ENCODE assay signal across 8 cellular contexts in genomic region chr2:38462121-38462634, GRCh38.
A peak's percentile ranks its signal among the peaks of the same experiment; 100 is the strongest.
DNase-seq lines count a peak whose midpoint lies in the region; ATAC-seq and TF ChIP-seq lines count a peak whose summit lies in the region.

No MANE protein-coding gene starts in this region.

- H3K9me2 ChIP-seq in GM23248 (ENCODE audit: insufficient read depth): no peaks in the 10 kb centered on the region

- H3K9ac ChIP-seq in GM23248: no peak overlapping the region

- H2AFZ ChIP-seq in GM23248: no peak overlapping the region

- H3K27ac ChIP-seq in GM23248: no peak overlapping the region
- H3K27ac ChIP-seq in Peyer's patch: peak overlapping the region in 2 of 4 donors; percentile 41 to 60
- H3K27ac ChIP-seq in WERI-Rb-1: no peak overlapping the region

- ATAC-seq in GM19328 (IDR thresholded peaks at IDR 0.05; ENCODE audit: unreplicated experiment): no peak
- no peak for ATAC-seq in HG02981 (IDR thresholded peaks at IDR 0.05; ENCODE audit: unreplicated experiment)

- H3K4me1 ChIP-seq in GM23248 (ENCODE audit: insufficient read depth) (0 out of 2 replicates have a peak, but pooled peaks cover 4% of the 10 kb centered on the region), Peyer's patch (no peaks in the 10 kb centered on the region)

- peaks cover 9% of the 10 kb centered on the region for H3F3A ChIP-seq in GM23248 (ENCODE audit: insufficient read depth)

- H3K36me3 ChIP-seq in GM23248 (ENCODE audit: low read depth) (no peaks in the 10 kb centered on the region), Peyer's patch (no peaks in the 10 kb centered on the region), WERI-Rb-1 (no peaks in the 10 kb centered on the region)

- peak; percentile 94 for DNase-seq in GM23248
- peak in 2 of 3 donors; percentile 67 to 68 for DNase-seq in Peyer's patch
- peak; percentile 100 for DNase-seq in epithelial cell of esophagus (ENCODE audit: low read depth)
- DNase-seq in smooth muscle cell of the brain vasculature (ENCODE audit: low read depth, low spot score): peak; percentile 83
- no peak for DNase-seq in WERI-Rb-1
- DNase-seq in GM20000 (ENCODE audit: low spot score): no peak

- in situ Hi-C loops in GM23248 (cut with MboI): no loop called here

- no peaks in the 10 kb centered on the region for H4K20me1 ChIP-seq in GM23248 (ENCODE audit: insufficient read depth)

- H3K79me2 ChIP-seq in GM23248 (ENCODE audit: insufficient read depth): no peaks in the 10 kb centered on the region

- TF ChIP-seq CTCF in Peyer's patch (IDR thresholded peaks at IDR 0.05) (no peak), epithelial cell of esophagus (IDR thresholded peaks at IDR 0.05; ENCODE audit: insufficient read depth, low read depth, low read length, missing control alignments) (no peak), WERI-Rb-1 (IDR thresholded peaks at IDR 0.05; ENCODE audit: low read depth, low read length) (no peak), GM20000 (IDR thresholded peaks at IDR 0.05; ENCODE audit: extremely low read depth, missing control alignments) (no peak)

- no peaks in the 10 kb centered on the region for H3K9me3 ChIP-seq in GM23248 (ENCODE audit: low read depth)
- H3K9me3 ChIP-seq in Peyer's patch: no peaks in the 10 kb centered on the region
- peaks cover 2% of the 10 kb centered on the region for H3K9me3 ChIP-seq in WERI-Rb-1 (ENCODE audit: severe bottlenecking)

- H3K27me3 ChIP-seq in GM23248 (replicated peaks; ENCODE audit: insufficient read depth): peaks cover 53% of the 10 kb centered on the region
- no peaks in the 10 kb centered on the region for H3K27me3 ChIP-seq in Peyer's patch
- no peaks in the 10 kb centered on the region for H3K27me3 ChIP-seq in WERI-Rb-1 (ENCODE audit: insufficient read depth, low read depth, severe bottlenecking)

- TF ChIP-seq POLR2A in Peyer's patch (IDR thresholded peaks at IDR 0.05): no peak

- 60 to 62% methylated on average over 7 of the region's 7 CpGs for WGBS in GM23248 (ENCODE audit: low coverage in 1 of 2, low lambda C conversion rate in 2 of 2, missing lambda C conversion rate in 2 of 2), 2 experiments

- H3K4me3 ChIP-seq in GM23248 (no peak overlapping the region), Peyer's patch (no peak overlapping the region), epithelial cell of esophagus (ENCODE audit: low read length) (no peak overlapping the region), WERI-Rb-1 (ENCODE audit: low read depth, low read length) (no peak overlapping the region)

- no peak overlapping the region for H3K4me2 ChIP-seq in GM23248 (ENCODE audit: unreplicated experiment)

Comparison
In these comparisons a context has a peak if more than half of its experiments do, and no peak if none do; other contexts are left out.
1. DNase-seq: peak in GM23248 (single experiment), Peyer's patch (2 of 3), epithelial cell of esophagus (single experiment) and smooth muscle cell of the brain vasculature (single experiment); none in WERI-Rb-1 (single experiment) and GM20000 (single experiment).